ENCODE assay signal across 1 cellular context in the genomic region with DNA sequence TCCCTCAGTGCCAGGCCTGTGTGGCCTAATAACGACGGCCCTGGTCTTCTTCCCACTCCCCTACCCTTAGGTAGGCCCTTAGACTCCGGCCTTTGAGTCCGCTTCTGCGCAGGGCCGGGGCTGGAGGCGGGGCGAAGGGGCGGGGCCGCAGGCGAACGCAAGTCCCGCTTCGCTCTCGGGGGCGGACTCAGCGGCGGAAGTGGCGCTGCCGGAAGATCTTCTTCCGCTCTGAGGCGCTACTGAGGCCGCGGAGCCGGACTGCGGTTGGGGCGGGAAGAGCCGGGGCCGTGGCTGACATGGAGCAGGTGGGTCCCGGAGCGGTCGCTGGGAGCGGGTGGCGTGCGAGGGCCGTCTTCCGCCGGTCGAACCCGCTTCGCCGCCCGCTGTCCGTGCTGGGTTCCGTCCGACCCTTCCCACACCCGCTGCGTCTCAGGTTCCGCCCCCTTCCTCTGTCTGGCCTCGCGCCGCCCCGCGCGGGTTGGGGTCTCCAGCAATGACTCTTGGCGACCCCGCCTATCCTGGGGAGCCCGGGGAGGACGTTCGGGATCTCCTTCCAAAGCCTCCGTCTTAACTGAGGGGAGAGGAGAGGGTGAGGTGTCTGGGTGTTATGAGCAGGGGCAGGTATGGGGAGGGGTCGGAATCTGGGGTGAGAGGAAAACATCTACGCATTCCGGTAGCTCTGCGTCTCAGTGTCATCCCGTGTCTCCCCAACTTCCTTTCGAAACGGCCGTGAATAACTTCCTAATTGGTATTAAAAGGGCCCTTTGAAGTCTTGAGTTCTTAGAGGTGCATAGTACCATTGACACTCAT.
TF ChIP-seq lines count a peak whose summit lies in the region.

A gene (plus strand): TSS at position 218 of the 810 bp plus-strand sequence. CDS start 16,388 bp downstream, outside the sequence.

TF ChIP-seq in HepG2, 621 proteins besides CTCF, POLR2A, EP300 and RAD21 (continued from another document and continues in another):
- TF ChIP-seq ZKSCAN8 (CRISPR knock-in tag; IDR thresholded peaks at IDR 0.05; ENCODE audit: borderline replicate concordance) (no peak), ZNF451 (CRISPR knock-in tag; IDR thresholded peaks at IDR 0.05) (no peak), ZFX (CRISPR knock-in tag; IDR thresholded peaks at IDR 0.05; ENCODE audit: low read depth) (peak; percentile 99), ZNF17 (CRISPR knock-in tag; IDR thresholded peaks at IDR 0.05) (no peak), RFX5 (IDR thresholded peaks at IDR 0.05; ENCODE audit: low read depth, low read length) (no peak), ZNF264 (CRISPR knock-in tag; IDR thresholded peaks at IDR 0.05) (0 out of 2 replicates have a peak, but pooled peaks have one; percentile 62), ZFAT (CRISPR knock-in tag; conservative IDR thresholded peaks at IDR 0.05) (no peak), TAF15 (IDR thresholded peaks at IDR 0.05; ENCODE audit: low read depth, low read length, poor library complexity, severe bottlenecking) (no peak), TARDBP (CRISPR knock-in tag; IDR thresholded peaks at IDR 0.05) (peak; percentile 80; the same call in 1 of the 2 replicates), DNMT1 (CRISPR knock-in tag; IDR thresholded peaks at IDR 0.05) (peak; percentile 77), ZNF441 (CRISPR knock-in tag; IDR thresholded peaks at IDR 0.05; ENCODE audit: borderline replicate concordance) (peak; percentile 30; the same call in 1 of the 2 replicates), ZNF33A (CRISPR knock-in tag; IDR thresholded peaks at IDR 0.05; ENCODE audit: borderline replicate concordance) (no peak), RARA (CRISPR knock-in tag; IDR thresholded peaks at IDR 0.05) (no peak; the same call in 1 of the 2 replicates), DR1 (CRISPR knock-in tag; IDR thresholded peaks at IDR 0.05) (no peak), SMYD3 (CRISPR knock-in tag; IDR thresholded peaks at IDR 0.05) (no peak), SIX1 (CRISPR knock-in tag; IDR thresholded peaks at IDR 0.05; ENCODE audit: borderline replicate concordance) (no peak), SETDB1 (CRISPR knock-in tag; IDR thresholded peaks at IDR 0.05; ENCODE audit: borderline replicate concordance) (no peak), SYNCRIP (IDR thresholded peaks at IDR 0.05; ENCODE audit: insufficient read depth, low read depth, low read length) (no peak), ZNF460 (CRISPR knock-in tag; IDR thresholded peaks at IDR 0.05; ENCODE audit: borderline replicate concordance) (peak; percentile 52; the same call in 1 of the 2 replicates), JDP2 (CRISPR knock-in tag; IDR thresholded peaks at IDR 0.05; ENCODE audit: borderline replicate concordance) (no peak), ISX (CRISPR knock-in tag; conservative IDR thresholded peaks at IDR 0.05) (no peak), ZNF75D (CRISPR knock-in tag; IDR thresholded peaks at IDR 0.05; ENCODE audit: borderline replicate concordance) (no peak), SMAD3 (CRISPR knock-in tag; IDR thresholded peaks at IDR 0.05) (peak; percentile 67), PAF1 (CRISPR knock-in tag; IDR thresholded peaks at IDR 0.05) (no peak), ZNF331 (CRISPR knock-in tag; IDR thresholded peaks at IDR 0.05) (no peak; the same call in 1 of the 2 replicates), SMARCE1 (IDR thresholded peaks at IDR 0.05; ENCODE audit: borderline replicate concordance) (no peak), ZNF841 (CRISPR knock-in tag; IDR thresholded peaks at IDR 0.05; ENCODE audit: borderline replicate concordance) (no peak), CBX5 (CRISPR knock-in tag; IDR thresholded peaks at IDR 0.05; ENCODE audit: borderline replicate concordance) (no peak), SKI (IDR thresholded peaks at IDR 0.05; ENCODE audit: partially characterized antibody) (peak; percentile 22), ZNF337 (CRISPR knock-in tag; IDR thresholded peaks at IDR 0.05; ENCODE audit: borderline replicate concordance, low read depth) (no peak; the same call in 1 of the 2 replicates), RBM39 (IDR thresholded peaks at IDR 0.05; ENCODE audit: low read depth, low read length, poor library complexity, severe bottlenecking) (peak; percentile 61), NAIF1 (CRISPR knock-in tag; IDR thresholded peaks at IDR 0.05; ENCODE audit: borderline replicate concordance) (no peak), ZNF839 (CRISPR knock-in tag; IDR thresholded peaks at IDR 0.05; ENCODE audit: borderline replicate concordance) (no peak; the same call in 1 of the 2 replicates), NFRKB (IDR thresholded peaks at IDR 0.05) (no peak), ZNF468 (CRISPR knock-in tag; IDR thresholded peaks at IDR 0.05) (no peak), ZC3H13 (CRISPR knock-in tag; IDR thresholded peaks at IDR 0.05) (no peak), EZH2 (conservative IDR thresholded peaks at IDR 0.05; ENCODE audit: low read depth, low read length) (no peak), ELF4 (CRISPR knock-in tag; IDR thresholded peaks at IDR 0.05; ENCODE audit: borderline replicate concordance) (no peak), DNMT3B (CRISPR knock-in tag; conservative IDR thresholded peaks at IDR 0.05) (no peak), HIVEP1 (CRISPR knock-in tag; IDR thresholded peaks at IDR 0.05) (peak; percentile 64; the same call in 1 of the 2 replicates)
- TF ChIP-seq, protein P1, sequence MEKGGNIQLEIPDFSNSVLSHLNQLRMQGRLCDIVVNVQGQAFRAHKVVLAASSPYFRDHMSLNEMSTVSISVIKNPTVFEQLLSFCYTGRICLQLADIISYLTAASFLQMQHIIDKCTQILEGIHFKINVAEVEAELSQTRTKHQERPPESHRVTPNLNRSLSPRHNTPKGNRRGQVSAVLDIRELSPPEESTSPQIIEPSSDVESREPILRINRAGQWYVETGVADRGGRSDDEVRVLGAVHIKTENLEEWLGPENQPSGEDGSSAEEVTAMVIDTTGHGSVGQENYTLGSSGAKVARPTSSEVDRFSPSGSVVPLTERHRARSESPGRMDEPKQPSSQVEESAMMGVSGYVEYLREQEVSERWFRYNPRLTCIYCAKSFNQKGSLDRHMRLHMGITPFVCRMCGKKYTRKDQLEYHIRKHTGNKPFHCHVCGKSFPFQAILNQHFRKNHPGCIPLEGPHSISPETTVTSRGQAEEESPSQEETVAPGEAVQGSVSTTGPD (CRISPR knock-in tag; IDR thresholded peaks at IDR 0.05): no peak; the same call in 1 of the 2 replicates
- TF ChIP-seq, protein P2, sequence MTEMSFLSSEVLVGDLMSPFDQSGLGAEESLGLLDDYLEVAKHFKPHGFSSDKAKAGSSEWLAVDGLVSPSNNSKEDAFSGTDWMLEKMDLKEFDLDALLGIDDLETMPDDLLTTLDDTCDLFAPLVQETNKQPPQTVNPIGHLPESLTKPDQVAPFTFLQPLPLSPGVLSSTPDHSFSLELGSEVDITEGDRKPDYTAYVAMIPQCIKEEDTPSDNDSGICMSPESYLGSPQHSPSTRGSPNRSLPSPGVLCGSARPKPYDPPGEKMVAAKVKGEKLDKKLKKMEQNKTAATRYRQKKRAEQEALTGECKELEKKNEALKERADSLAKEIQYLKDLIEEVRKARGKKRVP (CRISPR knock-in tag; IDR thresholded peaks at IDR 0.05): no peak
- TF ChIP-seq, protein P3, sequence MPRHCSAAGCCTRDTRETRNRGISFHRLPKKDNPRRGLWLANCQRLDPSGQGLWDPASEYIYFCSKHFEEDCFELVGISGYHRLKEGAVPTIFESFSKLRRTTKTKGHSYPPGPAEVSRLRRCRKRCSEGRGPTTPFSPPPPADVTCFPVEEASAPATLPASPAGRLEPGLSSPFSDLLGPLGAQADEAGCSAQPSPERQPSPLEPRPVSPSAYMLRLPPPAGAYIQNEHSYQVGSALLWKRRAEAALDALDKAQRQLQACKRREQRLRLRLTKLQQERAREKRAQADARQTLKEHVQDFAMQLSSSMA (CRISPR knock-in tag; IDR thresholded peaks at IDR 0.05): peak; percentile 84
- TF ChIP-seq, protein P4, sequence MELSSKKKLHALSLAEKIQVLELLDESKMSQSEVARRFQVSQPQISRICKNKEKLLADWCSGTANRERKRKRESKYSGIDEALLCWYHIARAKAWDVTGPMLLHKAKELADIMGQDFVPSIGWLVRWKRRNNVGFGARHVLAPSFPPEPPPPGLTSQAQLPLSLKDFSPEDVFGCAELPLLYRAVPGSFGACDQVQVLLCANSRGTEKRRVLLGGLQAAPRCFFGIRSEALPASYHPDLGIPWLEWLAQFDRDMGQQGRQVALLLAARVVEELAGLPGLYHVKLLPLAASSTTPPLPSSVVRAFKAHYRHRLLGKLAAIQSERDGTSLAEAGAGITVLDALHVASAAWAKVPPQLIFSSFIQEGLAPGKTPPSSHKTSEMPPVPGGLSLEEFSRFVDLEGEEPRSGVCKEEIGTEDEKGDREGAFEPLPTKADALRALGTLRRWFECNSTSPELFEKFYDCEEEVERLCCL (CRISPR knock-in tag; IDR thresholded peaks at IDR 0.05; ENCODE audit: borderline replicate concordance): peak; percentile 34; the same call in 1 of the 2 replicates
- TF ChIP-seq, protein P5, sequence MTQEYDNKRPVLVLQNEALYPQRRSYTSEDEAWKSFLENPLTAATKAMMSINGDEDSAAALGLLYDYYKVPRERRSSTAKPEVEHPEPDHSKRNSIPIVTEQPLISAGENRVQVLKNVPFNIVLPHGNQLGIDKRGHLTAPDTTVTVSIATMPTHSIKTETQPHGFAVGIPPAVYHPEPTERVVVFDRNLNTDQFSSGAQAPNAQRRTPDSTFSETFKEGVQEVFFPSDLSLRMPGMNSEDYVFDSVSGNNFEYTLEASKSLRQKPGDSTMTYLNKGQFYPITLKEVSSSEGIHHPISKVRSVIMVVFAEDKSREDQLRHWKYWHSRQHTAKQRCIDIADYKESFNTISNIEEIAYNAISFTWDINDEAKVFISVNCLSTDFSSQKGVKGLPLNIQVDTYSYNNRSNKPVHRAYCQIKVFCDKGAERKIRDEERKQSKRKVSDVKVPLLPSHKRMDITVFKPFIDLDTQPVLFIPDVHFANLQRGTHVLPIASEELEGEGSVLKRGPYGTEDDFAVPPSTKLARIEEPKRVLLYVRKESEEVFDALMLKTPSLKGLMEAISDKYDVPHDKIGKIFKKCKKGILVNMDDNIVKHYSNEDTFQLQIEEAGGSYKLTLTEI (CRISPR knock-in tag; conservative IDR thresholded peaks at IDR 0.05): no peak
- TF ChIP-seq, protein P6, sequence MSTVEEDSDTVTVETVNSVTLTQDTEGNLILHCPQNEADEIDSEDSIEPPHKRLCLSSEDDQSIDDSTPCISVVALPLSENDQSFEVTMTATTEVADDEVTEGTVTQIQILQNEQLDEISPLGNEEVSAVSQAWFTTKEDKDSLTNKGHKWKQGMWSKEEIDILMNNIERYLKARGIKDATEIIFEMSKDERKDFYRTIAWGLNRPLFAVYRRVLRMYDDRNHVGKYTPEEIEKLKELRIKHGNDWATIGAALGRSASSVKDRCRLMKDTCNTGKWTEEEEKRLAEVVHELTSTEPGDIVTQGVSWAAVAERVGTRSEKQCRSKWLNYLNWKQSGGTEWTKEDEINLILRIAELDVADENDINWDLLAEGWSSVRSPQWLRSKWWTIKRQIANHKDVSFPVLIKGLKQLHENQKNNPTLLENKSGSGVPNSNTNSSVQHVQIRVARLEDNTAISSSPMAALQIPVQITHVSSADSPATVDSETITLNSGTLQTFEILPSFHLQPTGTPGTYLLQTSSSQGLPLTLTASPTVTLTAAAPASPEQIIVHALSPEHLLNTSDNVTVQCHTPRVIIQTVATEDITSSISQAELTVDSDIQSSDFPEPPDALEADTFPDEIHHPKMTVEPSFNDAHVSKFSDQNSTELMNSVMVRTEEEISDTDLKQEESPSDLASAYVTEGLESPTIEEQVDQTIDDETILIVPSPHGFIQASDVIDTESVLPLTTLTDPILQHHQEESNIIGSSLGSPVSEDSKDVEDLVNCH (CRISPR knock-in tag; IDR thresholded peaks at IDR 0.05): 0 out of 2 replicates have a peak, but pooled peaks have one; percentile 30
- TF ChIP-seq, protein P7, sequence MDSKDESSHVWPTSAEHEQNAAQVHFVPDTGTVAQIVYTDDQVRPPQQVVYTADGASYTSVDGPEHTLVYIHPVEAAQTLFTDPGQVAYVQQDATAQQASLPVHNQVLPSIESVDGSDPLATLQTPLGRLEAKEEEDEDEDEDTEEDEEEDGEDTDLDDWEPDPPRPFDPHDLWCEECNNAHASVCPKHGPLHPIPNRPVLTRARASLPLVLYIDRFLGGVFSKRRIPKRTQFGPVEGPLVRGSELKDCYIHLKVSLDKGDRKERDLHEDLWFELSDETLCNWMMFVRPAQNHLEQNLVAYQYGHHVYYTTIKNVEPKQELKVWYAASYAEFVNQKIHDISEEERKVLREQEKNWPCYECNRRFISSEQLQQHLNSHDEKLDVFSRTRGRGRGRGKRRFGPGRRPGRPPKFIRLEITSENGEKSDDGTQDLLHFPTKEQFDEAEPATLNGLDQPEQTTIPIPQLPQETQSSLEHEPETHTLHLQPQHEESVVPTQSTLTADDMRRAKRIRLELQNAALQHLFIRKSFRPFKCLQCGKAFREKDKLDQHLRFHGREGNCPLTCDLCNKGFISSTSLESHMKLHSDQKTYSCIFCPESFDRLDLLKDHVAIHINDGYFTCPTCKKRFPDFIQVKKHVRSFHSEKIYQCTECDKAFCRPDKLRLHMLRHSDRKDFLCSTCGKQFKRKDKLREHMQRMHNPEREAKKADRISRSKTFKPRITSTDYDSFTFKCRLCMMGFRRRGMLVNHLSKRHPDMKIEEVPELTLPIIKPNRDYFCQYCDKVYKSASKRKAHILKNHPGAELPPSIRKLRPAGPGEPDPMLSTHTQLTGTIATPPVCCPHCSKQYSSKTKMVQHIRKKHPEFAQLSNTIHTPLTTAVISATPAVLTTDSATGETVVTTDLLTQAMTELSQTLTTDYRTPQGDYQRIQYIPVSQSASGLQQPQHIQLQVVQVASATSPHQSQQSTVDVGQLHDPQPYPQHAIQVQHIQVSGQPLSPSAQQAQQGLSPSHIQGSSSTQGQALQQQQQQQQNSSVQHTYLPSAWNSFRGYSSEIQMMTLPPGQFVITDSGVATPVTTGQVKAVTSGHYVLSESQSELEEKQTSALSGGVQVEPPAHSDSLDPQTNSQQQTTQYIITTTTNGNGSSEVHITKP (CRISPR knock-in tag; IDR thresholded peaks at IDR 0.05; ENCODE audit: low read depth): peak; percentile 76
- TF ChIP-seq, protein P8, sequence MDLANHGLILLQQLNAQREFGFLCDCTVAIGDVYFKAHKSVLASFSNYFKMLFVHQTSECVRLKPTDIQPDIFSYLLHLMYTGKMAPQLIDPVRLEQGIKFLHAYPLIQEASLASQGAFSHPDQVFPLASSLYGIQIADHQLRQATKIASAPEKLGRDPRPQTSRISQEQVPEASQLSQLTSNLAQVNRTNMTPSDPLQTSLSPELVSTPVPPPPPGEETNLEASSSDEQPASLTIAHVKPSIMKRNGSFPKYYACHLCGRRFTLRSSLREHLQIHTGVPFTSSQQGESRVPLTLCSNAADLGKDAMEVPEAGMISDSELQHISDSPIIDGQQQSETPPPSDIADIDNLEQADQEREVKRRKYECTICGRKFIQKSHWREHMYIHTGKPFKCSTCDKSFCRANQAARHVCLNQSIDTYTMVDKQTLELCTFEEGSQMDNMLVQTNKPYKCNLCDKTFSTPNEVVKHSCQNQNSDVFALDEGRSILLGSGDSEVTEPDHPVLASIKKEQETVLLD (CRISPR knock-in tag; IDR thresholded peaks at IDR 0.05; ENCODE audit: low read depth): peak; percentile 59; the same call in 1 of the 2 replicates
